Comparison of ENCODE assay signal across 33 cellular contexts in the genomic region with DNA sequence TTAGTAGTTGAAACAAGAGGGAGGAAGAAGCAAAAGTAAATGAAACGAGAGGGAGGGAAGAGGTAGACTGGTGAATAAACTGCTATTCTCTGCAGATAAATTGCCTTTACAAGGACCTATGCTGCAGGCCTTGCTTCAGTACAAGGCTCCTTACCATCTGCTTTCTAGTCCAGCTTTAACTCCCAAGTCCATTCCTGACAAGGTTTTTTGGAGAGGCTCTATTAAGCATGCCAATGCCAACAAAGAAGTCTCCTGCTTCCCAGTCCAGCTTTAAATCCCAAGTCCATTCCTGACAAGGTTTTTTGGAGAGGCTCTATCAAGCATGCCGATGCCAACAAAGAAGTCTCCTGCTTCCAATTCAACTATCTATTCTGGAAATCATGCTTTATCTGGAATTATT.
"Had no signal": no experiment of that assay in that cellular context is flagged by ENCODE, and none has a peak within 500 bp of the region (broad histone marks: within the 10 kb centered on the region; RNA-seq: fewer than 3 reads in every experiment).

No MANE protein-coding gene starts in this region.

- FAIRE-seq: bronchial epithelial cell, TTC549 had no signal

- H3K9me3 ChIP-seq: adrenal gland, ascending aorta had no signal

- H3K4me1 ChIP-seq: adrenal gland, ascending aorta had no signal

- H3K4me3 ChIP-seq: adrenal gland, ascending aorta had no signal

- ATAC-seq: activated CD8-positive, alpha-beta T cell treated with anti-CD3 and anti-CD28 coated beads for 36 hours; activated naive CD4-positive, alpha-beta T cell treated with anti-CD3 and anti-CD28 coated beads, Interleukin-2, amount 50 U/mL, for 72 hours; activated T-cell treated with anti-CD3 and anti-CD28 coated beads, Interleukin-2, amount 50 U/mL, for 4 hours; activated T-cell treated with anti-CD3 and anti-CD28 coated beads, Interleukin-2, amount 50 U/mL, for 72 hours; activated T-helper 17 cell treated with anti-CD3 and anti-CD28 coated beads, Interleukin-2, amount 50 U/mL, for 72 hours had no signal

- H3K36me3 ChIP-seq: adrenal gland, ascending aorta had no signal

- H3K27ac ChIP-seq: adrenal gland, ascending aorta, VCaP had no signal

- DNase-seq: activated B cell treated with CpG ODN at 0.5 μM for 24 hours; activated CD4-positive, alpha-beta memory T cell treated with anti-CD3 and anti-CD28 coated beads for 36 hours; activated CD4-positive, alpha-beta T cell treated with anti-CD3 and anti-CD28 coated beads for 4 hours; activated CD4-positive, alpha-beta T cell treated with anti-CD3 and anti-CD28 coated beads, Interleukin-2, amount 10 ng/mL, durations not matched to agents 24 days and 14 days; activated CD4-positive, alpha-beta T cell treated with anti-CD3 and anti-CD28 coated beads, Interleukin-2, amount 50 U/mL, for 1 hour; activated CD4-positive, alpha-beta T cell treated with anti-CD3 and anti-CD28 coated beads, Interleukin-2, amount 50 U/mL, for 4 hours; activated CD4-positive, CD25-positive, alpha-beta regulatory T cell treated with anti-CD3 and anti-CD28 coated beads, Interleukin-2, amount 50 U/mL, for 72 hours; activated CD8-positive, alpha-beta memory T cell treated with anti-CD3 and anti-CD28 coated beads, Interleukin-2, amount 50 U/mL, for 4 hours; activated CD8-positive, alpha-beta T cell treated with anti-CD3 and anti-CD28 coated beads for 36 hours; activated effector memory CD4-positive, alpha-beta T cell treated with anti-CD3 and anti-CD28 coated beads, Interleukin-2, amount 50 U/mL, for 16 hours; activated gamma-delta T cell treated with Interleukin-2 at 50 U/mL for 16 hours; activated naive CD4-positive, alpha-beta T cell; activated naive CD4-positive, alpha-beta T cell treated with anti-CD3 and anti-CD28 coated beads for 36 hours; activated naive CD4-positive, alpha-beta T cell treated with anti-CD3 and anti-CD28 coated beads, Interleukin-2, amount 50 U/mL, for 16 hours; activated naive CD8-positive, alpha-beta T cell treated with anti-CD3 and anti-CD28 coated beads for 36 hours; activated T-cell treated with anti-CD3 and anti-CD28 coated beads for 4 hours; activated T-cell treated with anti-CD3 and anti-CD28 coated beads, Interleukin-2, amount 50 U/mL, for 1 hour; activated T-cell treated with anti-CD3 and anti-CD28 coated beads, Interleukin-2, amount 50 U/mL, for 4 hours; activated T-cell treated with anti-CD3 and anti-CD28 coated beads, Interleukin-2, amount 50 U/mL, for 72 hours; adrenal gland; amniotic stem cell; anterior cingulate cortex; central memory CD4-positive, alpha-beta T cell; cerebellar nuclear complex; T-helper 1 cell; T-helper 2 cell; T-helper 9 cell had no signal

- H3K27me3 ChIP-seq: adrenal gland, ascending aorta had no signal
